Comparison of ENCODE assay signal across 16 cellular contexts in the genomic region with DNA sequence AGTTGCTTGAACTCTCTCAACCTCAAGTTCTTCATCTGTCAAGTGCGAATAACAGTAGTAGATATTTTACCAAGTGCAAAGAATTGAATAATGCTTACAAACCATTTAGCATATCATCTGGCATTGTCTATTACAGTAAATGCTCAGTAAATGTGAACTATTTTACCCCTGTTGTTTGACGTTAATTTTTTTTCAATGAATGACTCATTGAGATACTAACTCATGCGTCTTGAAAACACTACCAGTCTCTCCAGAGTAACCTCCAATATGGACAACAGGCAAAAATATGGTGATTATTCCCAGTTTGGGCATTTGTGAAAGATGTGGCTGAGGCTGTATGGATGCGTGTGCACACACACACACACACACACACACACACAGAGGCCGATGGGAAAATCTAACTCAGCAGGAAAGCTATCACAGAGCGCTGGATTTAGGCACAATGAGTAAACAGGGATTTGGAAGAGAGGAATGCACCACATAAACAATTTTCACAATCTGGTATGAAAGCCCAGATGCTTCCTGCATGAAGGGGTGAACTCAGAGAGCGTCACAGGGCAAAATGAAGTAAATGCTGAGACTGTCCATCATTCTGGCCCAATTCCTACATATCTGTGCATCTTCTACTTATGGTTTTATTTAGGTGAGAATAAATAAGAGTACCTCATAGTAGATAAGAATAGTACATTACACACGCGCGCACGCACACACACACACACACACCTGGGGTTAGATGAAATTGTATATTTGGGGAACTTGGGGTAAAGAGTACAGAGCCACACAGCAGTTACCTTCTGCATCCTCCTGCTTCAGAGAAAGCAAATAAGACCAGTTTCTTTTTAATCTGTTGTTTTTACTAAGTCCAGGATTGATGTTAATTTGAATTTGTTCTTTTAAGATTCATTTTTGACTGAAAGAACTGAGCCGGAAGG.
DNase-seq lines count a peak whose midpoint lies in the region; ATAC-seq and TF ChIP-seq lines count a peak whose summit lies in the region.
"Had no signal": no experiment of that assay in that cellular context is flagged by ENCODE, and none has a peak within 500 bp of the region (broad histone marks: within the 10 kb centered on the region; RNA-seq: fewer than 3 reads in every experiment).

No MANE protein-coding gene starts in this region.

- H3K27ac ChIP-seq in OCI-LY7 (ENCODE audit: low read depth, low read length, poor library complexity, severe bottlenecking) (peak overlapping the region; percentile 98), parathyroid adenoma (peak overlapping the region; percentile 64)
- H3K27ac ChIP-seq: BLaER1 treated with 17β-estradiol and CSF1 and Interleukin-3, amounts not matched to agents 10 nM and 100 nM had no signal

- no peak for ATAC-seq in HG03108 (IDR thresholded peaks at IDR 0.05; ENCODE audit: unreplicated experiment)
- ATAC-seq: activated T-cell treated with anti-CD3 and anti-CD28 coated beads, Interleukin-2, amount 50 U/mL, for 4 hours; PC-3 had no signal

- H3K79me2 ChIP-seq in OCI-LY7 (ENCODE audit: insufficient read depth, low read depth, low read length) (no peaks in the 10 kb centered on the region; the same call in 1 of the 2 replicates), parathyroid adenoma (no peaks in the 10 kb centered on the region)

- CTCF ChIA-PET in OCI-LY7 (lab: Charles Lee; ENCODE audit: unreplicated experiment) = interaction anchor here (0.6 to 2.4 kb wide), 5 partner anchors 8 to 236 kb away, joined by 3 to 16 read pairs (median 4); no protein-coding TSS in a partner anchor

- no peak overlapping the region for H3K9ac ChIP-seq in parathyroid adenoma
- H3K9ac ChIP-seq: BLaER1 treated with 17β-estradiol and CSF1 and Interleukin-3, amounts not matched to agents 10 nM and 100 nM had no signal

- H3K4me2 ChIP-seq in OCI-LY7 (ENCODE audit: low read length) = peak overlapping the region; percentile 71
- no peak overlapping the region for H3K4me2 ChIP-seq in parathyroid adenoma (ENCODE audit: low read length)

- H2AFZ ChIP-seq in OCI-LY7 (ENCODE audit: low read length) = peak overlapping the region; percentile 36; the same call in 1 of the 2 replicates
- no peak overlapping the region for H2AFZ ChIP-seq in parathyroid adenoma

- no TSS peak for BruUV-seq in OCI-LY7 (replicated peaks; lab: Mats Ljungman, UMichigan)

- no peaks in the 10 kb centered on the region for H3K9me3 ChIP-seq in OCI-LY7 (ENCODE audit: low read length)
- H3K9me3 ChIP-seq in parathyroid adenoma (ENCODE audit: control insufficient read depth, low read length) = no peaks in the 10 kb centered on the region
- H3K9me3 ChIP-seq: BLaER1 treated with 17β-estradiol and CSF1 and Interleukin-3, amounts not matched to agents 10 nM and 100 nM had no signal

- intact Hi-C loops in OCI-LY7 (cut with micrococcal nuclease; ENCODE audit: unreplicated experiment) = no loop called here

- DNase-seq in AG10803 (ENCODE audit: low read depth) (peak; percentile 70), OCI-LY7 (ENCODE audit: low spot score) (peak; percentile 61), fibroblast of gingiva (ENCODE audit: low read depth) (peak; percentile 83), NCI-H2227 treated with DMSO at 0.1 percent for 48 hours (lab: John Stamatoyannopoulos, UW) (no peak), NAMALWA (ENCODE audit: low spot score) (no peak), AML-193 (lab: John Stamatoyannopoulos, UW) (no peak)
- DNase-seq: activated CD4-positive, CD25-positive, alpha-beta regulatory T cell treated with anti-CD3 and anti-CD28 coated beads, Interleukin-2, amount 50 U/mL, for 72 hours; activated T-cell treated with anti-CD3 and anti-CD28 coated beads, Interleukin-2, amount 50 U/mL, for 4 hours; DND-41; NCI-H1105; NCI-H226; PC-3; T-helper 1 cell had no signal

- POLR2A ChIA-PET in OCI-LY7 (lab: Charles Lee) = interaction anchor here (0.6 to 19.3 kb wide), 16 partner anchors 11 to 337 kb away, joined by 3 to 358 read pairs (median 12); no protein-coding TSS in a partner anchor

- H3K27me3 ChIP-seq in parathyroid adenoma (ENCODE audit: control insufficient read depth, insufficient read depth, low read length) = no peaks in the 10 kb centered on the region
- H3K27me3 ChIP-seq: BLaER1 treated with 17β-estradiol and CSF1 and Interleukin-3, amounts not matched to agents 10 nM and 100 nM had no signal

- H3K36me3 ChIP-seq in OCI-LY7 (ENCODE audit: insufficient read depth, low read length) = no peaks in the 10 kb centered on the region
- no peaks in the 10 kb centered on the region for H3K36me3 ChIP-seq in parathyroid adenoma (ENCODE audit: control insufficient read depth, insufficient read depth, low read length)
- H3K36me3 ChIP-seq: BLaER1 treated with 17β-estradiol and CSF1 and Interleukin-3, amounts not matched to agents 10 nM and 100 nM had no signal

- H3K4me3 ChIP-seq in AG10803 (ENCODE audit: low read length) (no peak overlapping the region), OCI-LY7 (ENCODE audit: low read depth, low read length, poor library complexity, severe bottlenecking) (peak overlapping the region; percentile 35), parathyroid adenoma (ENCODE audit: low read depth, low read length) (no peak overlapping the region)
- H3K4me3 ChIP-seq: BLaER1 treated with 17β-estradiol and CSF1 and Interleukin-3, amounts not matched to agents 10 nM and 100 nM had no signal

- H3K4me1 ChIP-seq in OCI-LY7 (ENCODE audit: insufficient read depth, low read length, poor library complexity, severe bottlenecking) = peaks cover 100% of the 10 kb centered on the region
- no peaks in the 10 kb centered on the region for H3K4me1 ChIP-seq in parathyroid adenoma

- no peaks in the 10 kb centered on the region for H3K9me2 ChIP-seq in OCI-LY7 (ENCODE audit: insufficient read depth, low read length)

- no peak for TF ChIP-seq CTCF in AG10803 (conservative IDR thresholded peaks at IDR 0.05; ENCODE audit: low read length)
- no peak for TF ChIP-seq CTCF in OCI-LY7 (conservative IDR thresholded peaks at IDR 0.05; ENCODE audit: low read length)
- TF ChIP-seq CTCF in parathyroid adenoma (IDR thresholded peaks at IDR 0.05) = no peak

- no peaks in the 10 kb centered on the region for H4K20me1 ChIP-seq in OCI-LY7 (ENCODE audit: insufficient read depth, low read length)
- H4K20me1 ChIP-seq: BLaER1 treated with 17β-estradiol and CSF1 and Interleukin-3, amounts not matched to agents 10 nM and 100 nM had no signal

Comparison
In these comparisons a context has a peak if more than half of its experiments do, and no peak if none do; other contexts are left out.
1. DNase-seq: peak in AG10803 (single experiment), OCI-LY7 (single experiment) and fibroblast of gingiva (single experiment); none in NCI-H2227 treated with DMSO at 0.1 percent for 48 hours (single experiment), NAMALWA (single experiment) and AML-193 (0 of 2).